ENCODE assay signal across 15 cellular contexts in the genomic region with DNA sequence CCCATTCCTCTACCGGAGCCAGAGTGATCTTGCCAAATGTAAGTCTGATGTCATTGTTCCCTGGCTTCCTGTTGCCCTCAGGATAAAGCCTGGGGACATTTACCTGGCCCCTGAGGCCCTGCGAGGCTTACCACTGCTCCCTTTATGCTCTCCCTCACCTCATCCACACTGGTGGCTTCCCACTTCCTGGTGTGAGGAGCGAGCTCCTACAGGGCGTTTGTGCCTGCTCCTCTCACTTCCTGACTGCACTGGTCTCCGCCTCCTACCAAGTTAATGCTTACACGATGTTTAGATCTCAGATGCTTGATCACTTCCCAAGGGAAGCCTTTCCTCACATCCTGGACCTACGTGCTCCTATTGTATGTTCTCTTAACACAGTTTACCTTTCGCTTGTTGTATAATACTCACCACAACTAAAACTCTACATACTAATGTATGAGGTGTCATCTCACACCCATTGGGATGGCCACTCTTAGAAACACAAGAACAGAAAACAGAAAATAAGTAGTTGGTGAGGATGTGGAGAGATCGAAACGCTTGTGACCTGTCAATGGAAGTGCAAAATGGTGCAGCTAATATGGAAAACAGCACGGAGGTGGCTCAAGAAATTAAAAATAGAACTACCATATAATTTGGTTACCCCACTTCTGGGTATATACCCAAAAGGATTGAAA.
DNase-seq lines count a peak whose midpoint lies in the region; ATAC-seq and TF ChIP-seq lines count a peak whose summit lies in the region.
"Had no signal": no experiment of that assay in that cellular context is flagged by ENCODE, and none has a peak within 500 bp of the region (broad histone marks: within the 10 kb centered on the region; RNA-seq: fewer than 3 reads in every experiment).

No MANE protein-coding gene starts in this region.

- H3K36me3 Mint-ChIP-seq in CD4-positive, alpha-beta memory T cell: no peaks in the 10 kb centered on the region
- H3K36me3 Mint-ChIP-seq in activated CD8-positive, alpha-beta T cell treated with anti-CD3 and anti-CD28 coated beads for 36 hours (ENCODE audit: low read depth): peaks cover 2% of the 10 kb centered on the region
- no peaks in the 10 kb centered on the region for H3K36me3 Mint-ChIP-seq in natural killer cell

- H3K4me1 ChIP-seq in CD4-positive, alpha-beta memory T cell (ENCODE audit: insufficient read depth, low read length): peaks cover 49% of the 10 kb centered on the region
- no peaks in the 10 kb centered on the region for H3K4me1 ChIP-seq in PC-3 (ENCODE audit: insufficient read depth, low read length)

- POLR2A ChIA-PET in CD4-positive, alpha-beta memory T cell (lab: Charles Lee; ENCODE audit: partially characterized antibody): interaction anchor here (1.0 to 2.1 kb wide), 6 partner anchors 13 to 97 kb away, joined by 3 to 11 read pairs (median 5); no protein-coding TSS in a partner anchor
- POLR2A ChIA-PET in activated CD8-positive, alpha-beta T cell treated with anti-CD3 and anti-CD28 coated beads for 36 hours (lab: Charles Lee): no interaction called here
- POLR2A ChIA-PET in PC-3 (lab: Charles Lee; ENCODE audit: unreplicated experiment): no interaction called here

- no peak overlapping the region for H2AFZ ChIP-seq in PC-3 (ENCODE audit: low read length)

- no peak for TF ChIP-seq CTCF in activated CD8-positive, alpha-beta T cell treated with anti-CD3 and anti-CD28 coated beads for 36 hours (IDR thresholded peaks at IDR 0.05)
- TF ChIP-seq CTCF in natural killer cell (IDR thresholded peaks at IDR 0.05) (no peak), PC-3 (conservative IDR thresholded peaks at IDR 0.05; ENCODE audit: low read depth, low read length) (no peak)

- H3K27ac Mint-ChIP-seq in CD4-positive, alpha-beta memory T cell: peak overlapping the region; percentile 67 to 91 (median 84)
- H3K27ac Mint-ChIP-seq in activated CD8-positive, alpha-beta T cell treated with anti-CD3 and anti-CD28 coated beads for 36 hours: peak overlapping the region; percentile 78
- H3K27ac Mint-ChIP-seq in natural killer cell: peak overlapping the region; percentile 17 to 71

- ATAC-seq in activated CD8-positive, alpha-beta T cell treated with anti-CD3 and anti-CD28 coated beads for 36 hours: no peak
- peak in 2 of 3 donors; percentile 21 to 23 for ATAC-seq in natural killer cell
- no peak for ATAC-seq in PC-3
- ATAC-seq: left colon had no signal

- intact Hi-C loops in CD4-positive, alpha-beta memory T cell (cut with micrococcal nuclease): no loop called here
- intact Hi-C loops in activated CD8-positive, alpha-beta T cell treated with anti-CD3 and anti-CD28 coated beads for 36 hours (cut with micrococcal nuclease): no loop called here
- intact Hi-C loops in natural killer cell (cut with micrococcal nuclease): no loop called here
- intact Hi-C loops in PC-3 (cut with micrococcal nuclease): no loop called here

- BruUV-seq in PC-3 (replicated peaks; lab: Mats Ljungman, UMichigan): no TSS peak

- H3F3A ChIP-seq in PC-3 (ENCODE audit: low read length, unreplicated experiment): no peaks in the 10 kb centered on the region

- H3K27ac ChIP-seq in CD4-positive, alpha-beta memory T cell (ENCODE audit: low read depth, low read length): peak overlapping the region; percentile 44
- no peak overlapping the region for H3K27ac ChIP-seq in PC-3 (ENCODE audit: low read length)
- H3K27ac ChIP-seq: ovary, thoracic aorta had no signal

- peaks cover 0 to 5% (median 0%) of the 10 kb centered on the region in 8 donors for H3K9me3 Mint-ChIP-seq in CD4-positive, alpha-beta memory T cell
- no peaks in the 10 kb centered on the region for H3K9me3 Mint-ChIP-seq in activated CD8-positive, alpha-beta T cell treated with anti-CD3 and anti-CD28 coated beads for 36 hours
- peaks cover 0 to 3% of the 10 kb centered on the region in 2 donors for H3K9me3 Mint-ChIP-seq in natural killer cell

- no peaks in the 10 kb centered on the region for H3K9me3 ChIP-seq in CD4-positive, alpha-beta memory T cell (ENCODE audit: control insufficient read depth in 1 of 2, low read length in 2 of 2)
- H3K9me3 ChIP-seq in PC-3 (ENCODE audit: low read length): no peaks in the 10 kb centered on the region
- H3K9me3 ChIP-seq: ovary, thoracic aorta had no signal

- H3K4me3 Mint-ChIP-seq in CD4-positive, alpha-beta memory T cell: peak overlapping the region in 7 of 8 donors; percentile 17 to 85 (median 56)
- H3K4me3 Mint-ChIP-seq in activated CD8-positive, alpha-beta T cell treated with anti-CD3 and anti-CD28 coated beads for 36 hours: no peak overlapping the region
- H3K4me3 Mint-ChIP-seq in natural killer cell: peak overlapping the region; percentile 18

- H3K4me3 ChIP-seq in CD4-positive, alpha-beta memory T cell (ENCODE audit: low read length in 2 of 2): peak overlapping the region in 1 of 2 donors; percentile 10
- H3K4me3 ChIP-seq in Jurkat, Clone E6-1 (ENCODE audit: low read length): peak overlapping the region; percentile 4
- H3K4me3 ChIP-seq in PC-3 (ENCODE audit: low read length): no peak overlapping the region
- H3K4me3 ChIP-seq: ovary, thoracic aorta had no signal

- H3K36me3 ChIP-seq in CD4-positive, alpha-beta memory T cell (ENCODE audit: insufficient read depth, low read length): no peaks in the 10 kb centered on the region
- H3K36me3 ChIP-seq in PC-3 (ENCODE audit: low read depth, low read length): no peaks in the 10 kb centered on the region
- H3K36me3 ChIP-seq: ovary, thoracic aorta had no signal

- no peaks in the 10 kb centered on the region for H3K79me2 ChIP-seq in PC-3 (ENCODE audit: low read length)

- no peaks in the 10 kb centered on the region for H3K27me3 ChIP-seq in CD4-positive, alpha-beta memory T cell (ENCODE audit: insufficient read depth, low read length)
- no peaks in the 10 kb centered on the region for H3K27me3 ChIP-seq in PC-3 (ENCODE audit: low read length)
- H3K27me3 ChIP-seq: ovary had no signal

- H3K9ac ChIP-seq in PC-3 (ENCODE audit: low read length): no peak overlapping the region

- H3K4me1 Mint-ChIP-seq in CD4-positive, alpha-beta memory T cell: peaks cover 37 to 69% (median 54%) of the 10 kb centered on the region in 4 donors
- H3K4me1 Mint-ChIP-seq in activated CD8-positive, alpha-beta T cell treated with anti-CD3 and anti-CD28 coated beads for 36 hours (ENCODE audit: low read depth): peaks cover 62% of the 10 kb centered on the region
- peaks cover 20 to 28% of the 10 kb centered on the region in 2 donors for H3K4me1 Mint-ChIP-seq in natural killer cell

- no peaks in the 10 kb centered on the region for H3K27me3 Mint-ChIP-seq in CD4-positive, alpha-beta memory T cell
- H3K27me3 Mint-ChIP-seq in activated CD8-positive, alpha-beta T cell treated with anti-CD3 and anti-CD28 coated beads for 36 hours: no peaks in the 10 kb centered on the region
- no peaks in the 10 kb centered on the region for H3K27me3 Mint-ChIP-seq in natural killer cell (ENCODE audit: low read depth in 2 of 2)

- no peak overlapping the region for H3K4me2 ChIP-seq in PC-3 (ENCODE audit: low read length)

- H3K9me2 ChIP-seq in PC-3 (replicated peaks; ENCODE audit: low read length): no peaks in the 10 kb centered on the region

- CTCF ChIA-PET in CD4-positive, alpha-beta memory T cell (lab: Charles Lee; ENCODE audit: partially characterized antibody): no interaction called here
- CTCF ChIA-PET in activated CD8-positive, alpha-beta T cell treated with anti-CD3 and anti-CD28 coated beads for 36 hours (lab: Charles Lee): no interaction called here
- CTCF ChIA-PET in PC-3 (lab: Charles Lee): no interaction called here

- DNase-seq in CD4-positive, alpha-beta memory T cell: no peak
- DNase-seq in Jurkat, Clone E6-1 (ENCODE audit: low read depth, low spot score): peak; percentile 89
- no peak for DNase-seq in activated CD8-positive, alpha-beta T cell treated with anti-CD3 and anti-CD28 coated beads for 36 hours
- DNase-seq in natural killer cell: no peak
- DNase-seq in PC-3: no peak
- DNase-seq in NCI-H1417 treated with DMSO at 0.1 percent for 48 hours (lab: John Stamatoyannopoulos, UW): no peak
- DNase-seq in DMS 273 (lab: John Stamatoyannopoulos, UW; ENCODE audit: unreplicated experiment): no peak
- DNase-seq: caudate nucleus, IMR-90, NCI-H1105 treated with DMSO at 0.1 percent for 48 hours, NCI-H2171, NCI-H774, ovary had no signal

- no peaks in the 10 kb centered on the region for H4K20me1 ChIP-seq in PC-3 (ENCODE audit: low read length)

Comparison
In these comparisons a context has a peak if more than half of its experiments do, and no peak if none do; other contexts are left out.
1. ATAC-seq: peak in natural killer cell (2 of 3); none in activated CD8-positive, alpha-beta T cell treated with anti-CD3 and anti-CD28 coated beads for 36 hours (single experiment) and PC-3 (single experiment).
2. Peak in every context shown above with its lines, with median percentiles within 50 percentile points of each other: H3K27ac Mint-ChIP-seq.